Comparison of ENCODE assay signal across 13 cellular contexts in genomic region chr22:20584029-20584871, GRCh38.
"Had no signal": no experiment of that assay in that cellular context is flagged by ENCODE, and none has a peak within 500 bp of the region (broad histone marks: within the 10 kb centered on the region; RNA-seq: fewer than 3 reads in every experiment).

No MANE protein-coding gene starts in this region.

- H3K4me1 ChIP-seq: uterus had no signal

- H3K27me3 ChIP-seq: heart left ventricle, pancreas, uterus had no signal

- FAIRE-seq: frontal cortex, keratinocyte, pancreas had no signal

- ATAC-seq: pancreas, T-helper 17 cell had no signal

- H3K27ac Mint-ChIP-seq: T-helper 17 cell had no signal

- DNase-seq: activated CD4-positive, alpha-beta memory T cell treated with anti-CD3 and anti-CD28 coated beads for 36 hours; activated CD4-positive, CD25-positive, alpha-beta regulatory T cell treated with anti-CD3 and anti-CD28 coated beads, Interleukin-2, amount 50 U/mL, for 72 hours; activated effector memory CD4-positive, alpha-beta T cell treated with anti-CD3 and anti-CD28 coated beads, Interleukin-2, amount 50 U/mL, for 16 hours; effector CD4-positive, alpha-beta T cell; stimulated activated CD4-positive, alpha-beta T cell treated with anti-CD3 and anti-CD28 coated beads, Interleukin-4, amount 100 ng/mL, for 4 hours; T-helper 17 cell; uterus had no signal

- H3K36me3 ChIP-seq: uterus had no signal

- H3K27me3 Mint-ChIP-seq: activated CD4-positive, alpha-beta memory T cell treated with anti-CD3 and anti-CD28 coated beads for 36 hours; T-helper 17 cell had no signal

- H3K4me1 Mint-ChIP-seq: neural crest cell had no signal

- H3K9me3 Mint-ChIP-seq: activated CD4-positive, alpha-beta memory T cell treated with anti-CD3 and anti-CD28 coated beads for 36 hours; neural crest cell had no signal

- H3K4me3 Mint-ChIP-seq: activated CD4-positive, alpha-beta memory T cell treated with anti-CD3 and anti-CD28 coated beads for 36 hours; neural crest cell had no signal

- H3K9me3 ChIP-seq: heart left ventricle, pancreas, uterus had no signal

- H3K4me3 ChIP-seq: coronary artery, heart left ventricle, pancreas, uterus had no signal

- H3K27ac ChIP-seq: heart left ventricle, pancreas, uterus had no signal
